ENCODE assay signal across 8 cellular contexts in the genomic region with DNA sequence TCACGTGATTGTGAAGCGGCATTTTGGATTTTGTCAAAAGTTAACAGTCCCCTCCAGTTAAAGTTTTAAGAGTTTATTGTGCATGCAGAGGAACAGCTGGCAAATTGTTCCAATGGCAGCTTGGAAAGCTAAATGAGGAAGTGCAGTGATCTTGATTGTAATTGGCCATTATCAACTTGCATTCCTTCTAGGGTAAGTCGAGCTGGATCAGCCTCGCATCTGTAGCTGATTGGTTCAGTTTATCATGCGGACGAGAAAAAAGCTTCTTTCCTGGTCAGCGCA. TPM values are rescaled to one million over a fixed set of nuclear protein-coding genes. Genes with fewer than 3 reads are reported as not detected.
DNase-seq lines count a peak whose midpoint lies in the region; ATAC-seq, FAIRE-seq and TF ChIP-seq lines count a peak whose summit lies in the region.

No MANE protein-coding gene starts in this region.

- peaks cover 47% of the 10 kb centered on the region for H3K36me3 Mint-ChIP-seq in dendritic cell treated with granulocyte-macrophage colony-stimulating factor and Interleukin-4, amounts not matched to agents 40 ng/mL and 50 ng/mL, for 4 days (ENCODE audit: low read depth)
- H3K36me3 Mint-ChIP-seq in memory B cell: peaks cover 3% of the 10 kb centered on the region

- H3K27me3 Mint-ChIP-seq in dendritic cell treated with granulocyte-macrophage colony-stimulating factor and Interleukin-4, amounts not matched to agents 40 ng/mL and 50 ng/mL, for 4 days: peaks cover 22% of the 10 kb centered on the region
- H3K27me3 Mint-ChIP-seq in memory B cell: no peaks in the 10 kb centered on the region

- intact Hi-C loops in dendritic cell treated with granulocyte-macrophage colony-stimulating factor and Interleukin-4, amounts not matched to agents 40 ng/mL and 50 ng/mL, for 4 days (cut with micrococcal nuclease): loop anchor here (1.0 to 10.0 kb wide), 2 partner anchors 27 to 82 kb away; a partner anchor contains a TSS

- no peak for TF ChIP-seq EP300 in upper lobe of left lung (IDR thresholded peaks at IDR 0.05)

- H3K9me3 ChIP-seq in HEK293 (ENCODE audit: control insufficient read depth, insufficient read depth, low read depth, low read length) (no peaks in the 10 kb centered on the region), upper lobe of left lung (no peaks in the 10 kb centered on the region)

- TF ChIP-seq POLR2A in upper lobe of left lung (IDR thresholded peaks at IDR 0.05): no peak

- no peaks in the 10 kb centered on the region for H3K27me3 ChIP-seq in upper lobe of left lung

- H3K4me3 ChIP-seq in HEK293 (ENCODE audit: low read depth, low read length) (peak overlapping the region; percentile 85), upper lobe of left lung (peak overlapping the region; percentile 63 to 90 (median 82))

- H3K9me3 Mint-ChIP-seq in dendritic cell treated with granulocyte-macrophage colony-stimulating factor and Interleukin-4, amounts not matched to agents 40 ng/mL and 50 ng/mL, for 4 days: no peaks in the 10 kb centered on the region
- no peaks in the 10 kb centered on the region for H3K9me3 Mint-ChIP-seq in memory B cell

- DNase-seq in NCI-H2171 treated with DMSO at 0.1 percent for 48 hours (lab: John Stamatoyannopoulos, UW) (peak; percentile 56), NCI-H2171 (lab: John Stamatoyannopoulos, UW) (no peak), RCC 7860 (ENCODE audit: low spot score) (peak; percentile 62), memory B cell (ENCODE audit: low spot score in 2 of 2) (no peak), upper lobe of left lung (no peak)

- ATAC-seq in memory B cell (ENCODE audit: low read depth): peak; percentile 8
- ATAC-seq in upper lobe of left lung (ENCODE audit: low FRiP score in 2 of 2): peak; percentile 24 to 51
- ATAC-seq in GM18867 (IDR thresholded peaks at IDR 0.05; ENCODE audit: unreplicated experiment): no peak

- H3K27ac Mint-ChIP-seq in dendritic cell treated with granulocyte-macrophage colony-stimulating factor and Interleukin-4, amounts not matched to agents 40 ng/mL and 50 ng/mL, for 4 days: peak overlapping the region; percentile 91
- H3K27ac Mint-ChIP-seq in memory B cell: peak overlapping the region; percentile 77

- H3K4me1 ChIP-seq in HEK293 (ENCODE audit: control insufficient read depth, insufficient read depth, low read length) (no peaks in the 10 kb centered on the region), upper lobe of left lung (peaks cover 9 to 35% (median 11%) of the 10 kb centered on the region in 4 donors)

- WGBS in upper lobe of left lung, 2 donors: 0 to 3% methylated on average over 7 of the region's 7 CpGs

- POLR2A ChIA-PET in HEK293 (lab: Yijun Ruan, JAX): interaction anchor here (0.6 to 1.7 kb wide), 3 partner anchors 27 to 142 kb away, joined by 3 to 8 read pairs (median 6); a partner anchor contains a TSS

- peaks cover 37% of the 10 kb centered on the region for H3K4me1 Mint-ChIP-seq in dendritic cell treated with granulocyte-macrophage colony-stimulating factor and Interleukin-4, amounts not matched to agents 40 ng/mL and 50 ng/mL, for 4 days (ENCODE audit: low read depth)
- peaks cover 14% of the 10 kb centered on the region for H3K4me1 Mint-ChIP-seq in memory B cell

- CTCF ChIA-PET in HEK293 (lab: Yijun Ruan, JAX): interaction anchor here (0.6 kb wide), 1 partner anchor 75 kb away, joined by 3 read pairs; no protein-coding TSS in a partner anchor

- peak overlapping the region; percentile 99 for H3K4me3 Mint-ChIP-seq in dendritic cell treated with granulocyte-macrophage colony-stimulating factor and Interleukin-4, amounts not matched to agents 40 ng/mL and 50 ng/mL, for 4 days
- H3K4me3 Mint-ChIP-seq in memory B cell: peak overlapping the region; percentile 96

- peak; percentile 45 for FAIRE-seq in RCC 7860 (lab: Jason Lieb, UNC)

- peaks cover 0 to 18% of the 10 kb centered on the region in 2 experiments; a peak in 2 of 3 replicates for H3K36me3 ChIP-seq in HEK293 (ENCODE audit: control insufficient read depth in 2 of 2, insufficient read depth in 1 of 2, low read length in 2 of 2)
- H3K36me3 ChIP-seq in upper lobe of left lung: peaks cover 0 to 3% (median 0%) of the 10 kb centered on the region in 4 donors

- TF ChIP-seq CTCF in HEK293 (tag by site-specific recombination; IDR thresholded peaks at IDR 0.05) (no peak), upper lobe of left lung (IDR thresholded peaks at IDR 0.05) (no peak)

- H3K27ac ChIP-seq in HEK293 (ENCODE audit: extremely low read depth, low read depth, low read length): peak overlapping the region; percentile 57
- peak overlapping the region; percentile 77 to 91 (median 86) for H3K27ac ChIP-seq in upper lobe of left lung

TF ChIP-seq in HEK293, 187 proteins besides CTCF, POLR2A, EP300 and RAD21:
- TF ChIP-seq ZNF626 (tag by site-specific recombination; IDR thresholded peaks at IDR 0.05) (no peak), ZNF302 (tag by site-specific recombination; IDR thresholded peaks at IDR 0.05; ENCODE audit: low read depth) (no peak), ZNF175 (tag by site-specific recombination; IDR thresholded peaks at IDR 0.05) (no peak), ZNF549 (tag by site-specific recombination; IDR thresholded peaks at IDR 0.05) (no peak), ZSCAN23 (tag by site-specific recombination; IDR thresholded peaks at IDR 0.05) (no peak), ZFP41 (tag by site-specific recombination; IDR thresholded peaks at IDR 0.05; ENCODE audit: borderline replicate concordance) (no peak), ZNF670 (tag by site-specific recombination; IDR thresholded peaks at IDR 0.05; ENCODE audit: low read depth) (no peak), ZNF621 (tag by site-specific recombination; IDR thresholded peaks at IDR 0.05) (no peak), ZNF10 (tag by site-specific recombination; IDR thresholded peaks at IDR 0.05) (no peak), ZNF184 (tag by site-specific recombination; IDR thresholded peaks at IDR 0.05) (no peak), ZNF366 (tag by site-specific recombination; conservative IDR thresholded peaks at IDR 0.05) (no peak)
- TF ChIP-seq, protein P1, sequence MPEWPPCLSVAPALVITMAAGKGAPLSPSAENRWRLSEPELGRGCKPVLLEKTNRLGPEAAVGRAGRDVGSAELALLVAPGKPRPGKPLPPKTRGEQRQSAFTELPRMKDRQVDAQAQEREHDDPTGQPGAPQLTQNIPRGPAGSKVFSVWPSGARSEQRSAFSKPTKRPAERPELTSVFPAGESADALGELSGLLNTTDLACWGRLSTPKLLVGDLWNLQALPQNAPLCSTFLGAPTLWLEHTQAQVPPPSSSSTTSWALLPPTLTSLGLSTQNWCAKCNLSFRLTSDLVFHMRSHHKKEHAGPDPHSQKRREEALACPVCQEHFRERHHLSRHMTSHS (tag by site-specific recombination; IDR thresholded peaks at IDR 0.05): no peak
- TF ChIP-seq, protein P2, sequence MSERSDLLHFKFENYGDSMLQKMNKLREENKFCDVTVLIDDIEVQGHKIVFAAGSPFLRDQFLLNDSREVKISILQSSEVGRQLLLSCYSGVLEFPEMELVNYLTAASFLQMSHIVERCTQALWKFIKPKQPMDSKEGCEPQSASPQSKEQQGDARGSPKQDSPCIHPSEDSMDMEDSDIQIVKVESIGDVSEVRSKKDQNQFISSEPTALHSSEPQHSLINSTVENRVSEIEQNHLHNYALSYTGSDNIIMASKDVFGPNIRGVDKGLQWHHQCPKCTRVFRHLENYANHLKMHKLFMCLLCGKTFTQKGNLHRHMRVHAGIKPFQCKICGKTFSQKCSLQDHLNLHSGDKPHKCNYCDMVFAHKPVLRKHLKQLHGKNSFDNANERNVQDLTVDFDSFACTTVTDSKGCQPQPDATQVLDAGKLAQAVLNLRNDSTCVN (tag by site-specific recombination; optimal IDR thresholded peaks at IDR 0.05): no peak
- TF ChIP-seq, protein P3, sequence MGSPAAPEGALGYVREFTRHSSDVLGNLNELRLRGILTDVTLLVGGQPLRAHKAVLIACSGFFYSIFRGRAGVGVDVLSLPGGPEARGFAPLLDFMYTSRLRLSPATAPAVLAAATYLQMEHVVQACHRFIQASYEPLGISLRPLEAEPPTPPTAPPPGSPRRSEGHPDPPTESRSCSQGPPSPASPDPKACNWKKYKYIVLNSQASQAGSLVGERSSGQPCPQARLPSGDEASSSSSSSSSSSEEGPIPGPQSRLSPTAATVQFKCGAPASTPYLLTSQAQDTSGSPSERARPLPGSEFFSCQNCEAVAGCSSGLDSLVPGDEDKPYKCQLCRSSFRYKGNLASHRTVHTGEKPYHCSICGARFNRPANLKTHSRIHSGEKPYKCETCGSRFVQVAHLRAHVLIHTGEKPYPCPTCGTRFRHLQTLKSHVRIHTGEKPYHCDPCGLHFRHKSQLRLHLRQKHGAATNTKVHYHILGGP (tag by site-specific recombination; IDR thresholded peaks at IDR 0.05): no peak

RNA-seq across cellular contexts. Expression of a gene that starts 0.6 kb away (rescaled TPM):
- total RNA-seq in upper lobe of left lung: 10 to 100 TPM in 2 of 6 donors, 1 to 10 TPM in 4; 8.3 to 28.3 (median 9.3) TPM

RNA-seq across cellular contexts. Expression of a gene that starts 7.3 kb away (rescaled TPM):
- total RNA-seq in upper lobe of left lung: 100 to 1,000 TPM in 5 of 6 donors, 10 to 100 TPM in 1; 54.5 to 599 (median 193) TPM

RNA-seq across cellular contexts. Expression of a gene that starts 26.8 kb away (rescaled TPM):
- 100 to 1,000 TPM in 1 of 6 donors, 10 to 100 TPM in 5; 29.0 to 186 (median 34.8) TPM for total RNA-seq in upper lobe of left lung

RNA-seq across cellular contexts. Expression of a gene that starts 31.2 kb away (rescaled TPM):
- 10 to 100 TPM in 1 of 6 donors, 1 to 10 TPM in 5; 3.8 to 12.6 (median 7.6) TPM for total RNA-seq in upper lobe of left lung

RNA-seq across cellular contexts. Expression of a gene that starts 34.5 kb away (rescaled TPM):
- total RNA-seq in upper lobe of left lung: 10 to 100 TPM; 23.0 to 49.2 (median 33.1) TPM

Comparison
In these comparisons a context has a peak if more than half of its experiments do, and no peak if none do; other contexts are left out.
1. DNase-seq: peak in NCI-H2171 treated with DMSO at 0.1 percent for 48 hours (single experiment) and RCC 7860 (single experiment); none in NCI-H2171 (single experiment), memory B cell (0 of 2) and upper lobe of left lung (0 of 2).